Comparison of ENCODE assay signal across 1 cellular context in genomic region chr15:58608129-58608590, GRCh38.
TF ChIP-seq lines count a peak whose summit lies in the region.

No MANE protein-coding gene starts in this region.

TF ChIP-seq in IMR-90, 13 proteins besides CTCF, POLR2A, EP300 and RAD21 (continued from another document):
- TF ChIP-seq FOS (IDR thresholded peaks at IDR 0.05; ENCODE audit: low read depth, low read length) (0 out of 2 replicates have a peak, but pooled peaks have one; percentile 14), CEBPB (IDR thresholded peaks at IDR 0.05; ENCODE audit: low read depth, low read length) (peak; percentile 92), MAZ (IDR thresholded peaks at IDR 0.05; ENCODE audit: borderline replicate concordance, low read depth, low read length) (no peak), MAFK (IDR thresholded peaks at IDR 0.05; ENCODE audit: low read depth, low read length) (no peak)
